In the genomic region with DNA sequence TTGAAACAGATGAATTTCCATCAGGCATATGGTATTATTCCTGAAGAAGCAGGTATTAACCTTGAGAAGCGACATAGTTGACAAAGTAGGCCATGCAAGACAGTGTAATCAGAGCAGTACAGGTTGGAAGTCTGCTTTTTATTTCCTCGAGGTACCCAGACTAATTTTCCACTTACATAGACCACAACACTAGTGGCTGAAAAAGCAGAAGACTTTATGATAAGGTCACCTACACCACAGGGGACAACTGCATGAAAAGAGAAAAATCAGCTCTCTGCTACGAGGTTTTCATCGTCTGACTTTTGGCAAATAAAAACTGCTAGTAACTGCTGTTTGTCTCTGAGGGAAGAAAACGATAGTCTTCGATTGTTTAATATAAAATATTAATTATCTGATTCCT, we compare ENCODE assay signal across 25 cellular contexts.
A peak's percentile ranks its signal among the peaks of the same experiment; 100 is the strongest.
DNase-seq lines count a peak whose midpoint lies in the region; ATAC-seq and TF ChIP-seq lines count a peak whose summit lies in the region.
"Had no signal": no experiment of that assay in that cellular context is flagged by ENCODE, and none has a peak within 500 bp of the region (broad histone marks: within the 10 kb centered on the region; RNA-seq: fewer than 3 reads in every experiment).

No MANE protein-coding gene starts in this region.

- TF ChIP-seq CTCF in WERI-Rb-1 (IDR thresholded peaks at IDR 0.05; ENCODE audit: low read depth, low read length) (no peak), HFFc6 (IDR thresholded peaks at IDR 0.05) (no peak)

- no peaks in the 10 kb centered on the region for H3K36me3 ChIP-seq in WERI-Rb-1
- H3K36me3 ChIP-seq: cardiac muscle cell, heart left ventricle, prostate gland, SJSA1 had no signal

- peaks cover 9% of the 10 kb centered on the region for H3K9me3 ChIP-seq in WERI-Rb-1 (ENCODE audit: severe bottlenecking)
- H3K9me3 ChIP-seq: prostate gland, SJSA1, testis had no signal

- H3K27me3 Mint-ChIP-seq in HFFc6 (ENCODE audit: insufficient read depth) = no peaks in the 10 kb centered on the region
- H3K27me3 Mint-ChIP-seq: dendritic cell treated with granulocyte-macrophage colony-stimulating factor and Interleukin-4, amounts not matched to agents 40 ng/mL and 50 ng/mL, for 4 days; stimulated activated naive B cell treated with anti-CD40 and anti-IgM and Interleukin-4, amounts not matched to agents 10 μg/mL and 1 μg/mL and 100 μg/mL, for 72 hours had no signal

- H3K27ac Mint-ChIP-seq in HFFc6 = no peak overlapping the region
- H3K27ac Mint-ChIP-seq: dendritic cell treated with granulocyte-macrophage colony-stimulating factor and Interleukin-4, amounts not matched to agents 40 ng/mL and 50 ng/mL, for 4 days; stimulated activated naive B cell treated with anti-CD40 and anti-IgM and Interleukin-4, amounts not matched to agents 10 μg/mL and 1 μg/mL and 100 μg/mL, for 72 hours; T-helper 1 cell treated with Interleukin-12 subunit alpha and Interleukin-12 subunit beta and Interleukin-4 antibody, amounts not matched to agents 30 μg/mL and 1 μg/mL, for 36 hours had no signal

- no peak overlapping the region for H3K4me3 ChIP-seq in WERI-Rb-1 (ENCODE audit: low read depth, low read length)
- H3K4me3 ChIP-seq: cardiac muscle cell, heart left ventricle, prostate gland, SJSA1, testis had no signal

- DNase-seq in WERI-Rb-1 = no peak
- no peak for DNase-seq in activated naive CD4-positive, alpha-beta T cell (lab: John Stamatoyannopoulos, UW)
- no peak for DNase-seq in HFFc6
- DNase-seq: activated CD4-positive, alpha-beta T cell treated with anti-CD3 and anti-CD28 coated beads, Interleukin-2, amount 50 U/mL, for 1 hour; activated effector memory CD4-positive, alpha-beta T cell treated with anti-CD3 and anti-CD28 coated beads, Interleukin-2, amount 50 U/mL, for 16 hours; amniotic stem cell; heart left ventricle; NCI-H1417; NCI-H526; stimulated activated CD4-positive, alpha-beta T cell treated with anti-CD3 and anti-CD28 coated beads, Interleukin-1b, Interleukin-23, amount 100 ng/mL, for 48 hours; stimulated activated naive B cell treated with anti-CD40 and anti-IgM and Interleukin-4, amounts not matched to agents 10 μg/mL and 1 μg/mL and 100 μg/mL, for 72 hours; testis had no signal

- H3K27ac ChIP-seq in WERI-Rb-1 = peak overlapping the region; percentile 37
- H3K27ac ChIP-seq: C4-2B, cardiac muscle cell, heart left ventricle, prostate gland, SJSA1, testis had no signal

- ATAC-seq in GM18498 (IDR thresholded peaks at IDR 0.05; ENCODE audit: unreplicated experiment) (peak; percentile 24), GM19467 (IDR thresholded peaks at IDR 0.05; ENCODE audit: unreplicated experiment) (peak; percentile 7), HG03439 (IDR thresholded peaks at IDR 0.05; ENCODE audit: unreplicated experiment) (peak; percentile 18), HG02610 (IDR thresholded peaks at IDR 0.05; ENCODE audit: unreplicated experiment) (no peak), HG03354 (IDR thresholded peaks at IDR 0.05; ENCODE audit: poor library complexity, severe bottlenecking, unreplicated experiment) (no peak)
- ATAC-seq: heart left ventricle; left lobe of liver; Panc1; stimulated activated naive B cell treated with anti-CD40 and anti-IgM and Interleukin-4, amounts not matched to agents 10 μg/mL and 1 μg/mL and 100 μg/mL, for 72 hours had no signal

- H3K4me1 Mint-ChIP-seq in HFFc6 (ENCODE audit: low read depth) = no peaks in the 10 kb centered on the region
- H3K4me1 Mint-ChIP-seq: stimulated activated naive B cell treated with anti-CD40 and anti-IgM and Interleukin-4, amounts not matched to agents 10 μg/mL and 1 μg/mL and 100 μg/mL, for 72 hours had no signal

- H3K4me3 Mint-ChIP-seq in HFFc6 = no peak overlapping the region
- H3K4me3 Mint-ChIP-seq: dendritic cell treated with granulocyte-macrophage colony-stimulating factor and Interleukin-4, amounts not matched to agents 40 ng/mL and 50 ng/mL, for 4 days; stimulated activated naive B cell treated with anti-CD40 and anti-IgM and Interleukin-4, amounts not matched to agents 10 μg/mL and 1 μg/mL and 100 μg/mL, for 72 hours; T-helper 1 cell treated with Interleukin-12 subunit alpha and Interleukin-12 subunit beta and Interleukin-4 antibody, amounts not matched to agents 30 μg/mL and 1 μg/mL, for 36 hours had no signal

- H3K9me3 Mint-ChIP-seq in HFFc6 = peaks cover 31% of the 10 kb centered on the region

- H3K36me3 Mint-ChIP-seq in HFFc6 (ENCODE audit: low read depth) = no peaks in the 10 kb centered on the region
- H3K36me3 Mint-ChIP-seq: stimulated activated naive B cell treated with anti-CD40 and anti-IgM and Interleukin-4, amounts not matched to agents 10 μg/mL and 1 μg/mL and 100 μg/mL, for 72 hours had no signal

- H3K27me3 ChIP-seq in WERI-Rb-1 (ENCODE audit: insufficient read depth, low read depth, severe bottlenecking) = no peaks in the 10 kb centered on the region
- H3K27me3 ChIP-seq: cardiac muscle cell, heart left ventricle, SJSA1, testis had no signal

Comparison
In these comparisons a context has a peak if more than half of its experiments do, and no peak if none do; other contexts are left out.
1. ATAC-seq: peak in GM18498 (single experiment), GM19467 (single experiment) and HG03439 (single experiment); none in HG02610 (single experiment) and HG03354 (single experiment).